In the genomic region with DNA sequence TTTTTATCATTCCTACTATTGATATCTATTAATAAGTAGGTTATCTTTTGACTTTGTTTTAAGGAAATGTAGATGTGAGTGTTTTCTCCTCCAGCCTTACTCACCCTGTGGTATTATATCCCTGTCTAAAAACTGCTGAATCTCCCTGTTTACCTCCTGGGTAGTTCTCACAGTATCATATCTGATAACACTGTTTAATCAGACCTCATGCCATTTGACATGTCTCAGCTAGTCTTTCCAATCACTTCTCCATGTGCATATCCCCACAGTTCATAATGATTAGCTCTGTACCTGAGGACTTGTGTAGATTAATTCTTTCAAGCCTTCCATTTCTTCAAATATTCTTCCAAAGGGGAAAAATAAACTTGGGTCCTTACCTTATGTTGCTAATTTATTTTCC, we compare ENCODE assay signal across 2 cellular contexts.
TF ChIP-seq lines count a peak whose summit lies in the region.

No MANE protein-coding gene starts in this region.

TF ChIP-seq in K562, 482 proteins besides CTCF, POLR2A, EP300 and RAD21:
- TF ChIP-seq TAF9B (IDR thresholded peaks at IDR 0.05; ENCODE audit: partially characterized antibody) (no peak), MAFG (tag; conservative IDR thresholded peaks at IDR 0.05) (0 out of 2 replicates have a peak, but pooled peaks have one; percentile 13), CSDE1 (IDR thresholded peaks at IDR 0.05) (no peak), STAT5A (IDR thresholded peaks at IDR 0.05; ENCODE audit: borderline replicate concordance, low read length) (no peak), SOX6 (IDR thresholded peaks at IDR 0.05) (no peak), ZNF24 (IDR thresholded peaks at IDR 0.05) (no peak), NFATC3 (IDR thresholded peaks at IDR 0.05) (no peak), ZNF263 (CRISPR knock-in tag; IDR thresholded peaks at IDR 0.05; ENCODE audit: borderline replicate concordance) (no peak), SMARCB1 (IDR thresholded peaks at IDR 0.05; ENCODE audit: insufficient read length, low read depth) (no peak), FOXJ2 (tag; IDR thresholded peaks at IDR 0.05) (0 out of 2 replicates have a peak, but pooled peaks have one; percentile 23), ADNP (tag; IDR thresholded peaks at IDR 0.05) (0 out of 2 replicates have a peak, but pooled peaks have one; percentile 15), ZNF121 (CRISPR knock-in tag; conservative IDR thresholded peaks at IDR 0.05) (no peak)
- TF ChIP-seq, protein P1, sequence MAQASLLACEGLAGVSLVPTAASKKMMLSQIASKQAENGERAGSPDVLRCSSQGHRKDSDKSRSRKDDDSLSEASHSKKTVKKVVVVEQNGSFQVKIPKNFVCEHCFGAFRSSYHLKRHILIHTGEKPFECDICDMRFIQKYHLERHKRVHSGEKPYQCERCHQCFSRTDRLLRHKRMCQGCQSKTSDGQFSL (CRISPR knock-in tag; IDR thresholded peaks at IDR 0.05) = no peak
- TF ChIP-seq, protein P1 (tag; IDR thresholded peaks at IDR 0.05) = no peak
TF ChIP-seq in K562: peak in this region for 3.

TF ChIP-seq in HepG2, 621 proteins besides CTCF, POLR2A, EP300 and RAD21:
- TF ChIP-seq, protein P2, sequence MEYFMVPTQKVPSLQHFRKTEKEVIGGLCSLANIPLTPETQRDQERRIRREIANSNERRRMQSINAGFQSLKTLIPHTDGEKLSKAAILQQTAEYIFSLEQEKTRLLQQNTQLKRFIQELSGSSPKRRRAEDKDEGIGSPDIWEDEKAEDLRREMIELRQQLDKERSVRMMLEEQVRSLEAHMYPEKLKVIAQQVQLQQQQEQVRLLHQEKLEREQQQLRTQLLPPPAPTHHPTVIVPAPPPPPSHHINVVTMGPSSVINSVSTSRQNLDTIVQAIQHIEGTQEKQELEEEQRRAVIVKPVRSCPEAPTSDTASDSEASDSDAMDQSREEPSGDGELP (IDR thresholded peaks at IDR 0.05; ENCODE audit: borderline replicate concordance, low read depth) = no peak
- no peak for TF ChIP-seq MAFF (IDR thresholded peaks at IDR 0.05; ENCODE audit: low read depth, low read length)
- TF ChIP-seq, protein P3, sequence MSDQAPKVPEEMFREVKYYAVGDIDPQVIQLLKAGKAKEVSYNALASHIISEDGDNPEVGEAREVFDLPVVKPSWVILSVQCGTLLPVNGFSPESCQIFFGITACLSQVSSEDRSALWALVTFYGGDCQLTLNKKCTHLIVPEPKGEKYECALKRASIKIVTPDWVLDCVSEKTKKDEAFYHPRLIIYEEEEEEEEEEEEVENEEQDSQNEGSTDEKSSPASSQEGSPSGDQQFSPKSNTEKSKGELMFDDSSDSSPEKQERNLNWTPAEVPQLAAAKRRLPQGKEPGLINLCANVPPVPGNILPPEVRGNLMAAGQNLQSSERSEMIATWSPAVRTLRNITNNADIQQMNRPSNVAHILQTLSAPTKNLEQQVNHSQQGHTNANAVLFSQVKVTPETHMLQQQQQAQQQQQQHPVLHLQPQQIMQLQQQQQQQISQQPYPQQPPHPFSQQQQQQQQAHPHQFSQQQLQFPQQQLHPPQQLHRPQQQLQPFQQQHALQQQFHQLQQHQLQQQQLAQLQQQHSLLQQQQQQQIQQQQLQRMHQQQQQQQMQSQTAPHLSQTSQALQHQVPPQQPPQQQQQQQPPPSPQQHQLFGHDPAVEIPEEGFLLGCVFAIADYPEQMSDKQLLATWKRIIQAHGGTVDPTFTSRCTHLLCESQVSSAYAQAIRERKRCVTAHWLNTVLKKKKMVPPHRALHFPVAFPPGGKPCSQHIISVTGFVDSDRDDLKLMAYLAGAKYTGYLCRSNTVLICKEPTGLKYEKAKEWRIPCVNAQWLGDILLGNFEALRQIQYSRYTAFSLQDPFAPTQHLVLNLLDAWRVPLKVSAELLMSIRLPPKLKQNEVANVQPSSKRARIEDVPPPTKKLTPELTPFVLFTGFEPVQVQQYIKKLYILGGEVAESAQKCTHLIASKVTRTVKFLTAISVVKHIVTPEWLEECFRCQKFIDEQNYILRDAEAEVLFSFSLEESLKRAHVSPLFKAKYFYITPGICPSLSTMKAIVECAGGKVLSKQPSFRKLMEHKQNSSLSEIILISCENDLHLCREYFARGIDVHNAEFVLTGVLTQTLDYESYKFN (CRISPR knock-in tag; conservative IDR thresholded peaks at IDR 0.05) = no peak
